In the genomic region with DNA sequence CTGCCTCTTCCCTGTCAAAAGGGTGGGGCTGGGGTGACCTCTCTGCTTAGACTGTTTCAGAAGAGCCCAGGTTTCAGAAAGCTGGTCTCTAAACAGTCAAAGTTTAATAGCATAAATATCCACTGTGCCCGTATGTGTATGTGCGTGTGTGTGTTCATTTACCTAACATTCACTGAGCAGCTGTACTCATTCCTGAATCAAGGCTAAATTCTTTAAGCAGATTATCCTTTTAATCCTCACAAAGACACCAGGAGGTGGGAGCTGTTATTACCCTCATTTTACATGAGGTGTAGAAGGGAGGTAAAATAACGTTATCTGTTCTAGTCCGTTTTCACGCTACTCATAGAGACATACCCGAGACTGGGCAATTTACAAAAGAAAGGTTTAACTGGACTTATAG, we compare ENCODE assay signal across 26 cellular contexts.
"Had no signal": no experiment of that assay in that cellular context is flagged by ENCODE, and none has a peak within 500 bp of the region (broad histone marks: within the 10 kb centered on the region; RNA-seq: fewer than 3 reads in every experiment).

No MANE protein-coding gene starts in this region.

- H3K4me1 Mint-ChIP-seq: activated CD4-positive, alpha-beta T cell treated with anti-CD3 and anti-CD28 coated beads, Interleukin-2, amount 10 ng/mL, durations not matched to agents 7 days and 5 days had no signal

- H3K9me3 Mint-ChIP-seq: activated B cell treated with CpG ODN at 0.5 μM for 24 hours; activated CD4-positive, alpha-beta memory T cell treated with anti-CD3 and anti-CD28 coated beads for 36 hours; activated CD4-positive, alpha-beta T cell treated with anti-CD3 and anti-CD28 coated beads, Interleukin-2, amount 10 ng/mL, durations not matched to agents 7 days and 5 days; activated naive CD4-positive, alpha-beta T cell treated with anti-CD3 and anti-CD28 coated beads for 36 hours; activated T-cell treated with anti-CD3 and anti-CD28 coated beads, Interleukin-2, amount 50 U/mL, for 4 hours; central memory CD8-positive, alpha-beta T cell had no signal

- H3K27ac Mint-ChIP-seq: activated B cell treated with CpG ODN at 0.5 μM for 24 hours; activated CD4-positive, alpha-beta memory T cell treated with anti-CD3 and anti-CD28 coated beads for 36 hours; activated CD4-positive, alpha-beta T cell treated with anti-CD3 and anti-CD28 coated beads, Interleukin-2, amount 10 ng/mL, durations not matched to agents 7 days and 5 days; activated naive CD4-positive, alpha-beta T cell treated with anti-CD3 and anti-CD28 coated beads for 36 hours; activated naive CD8-positive, alpha-beta T cell; T-helper 17 cell had no signal

- DNase-seq: activated B cell treated with CpG ODN at 0.5 μM for 24 hours; activated CD4-positive, alpha-beta memory T cell treated with anti-CD3 and anti-CD28 coated beads for 36 hours; activated CD4-positive, alpha-beta T cell treated with anti-CD3 and anti-CD28 coated beads for 1 hour; activated CD4-positive, alpha-beta T cell treated with anti-CD3 and anti-CD28 coated beads, Interleukin-2, amount 10 ng/mL, durations not matched to agents 7 days and 5 days; activated CD8-positive, alpha-beta memory T cell treated with anti-CD3 and anti-CD28 coated beads for 24 hours; activated gamma-delta T cell; activated naive CD4-positive, alpha-beta T cell treated with anti-CD3 and anti-CD28 coated beads for 36 hours; activated T-cell treated with anti-CD3 and anti-CD28 coated beads, Interleukin-2, amount 50 U/mL, for 4 hours; amygdala; KG1; MV-4-11; NCI-H1092 treated with DMSO at 0.1 percent for 48 hours; NCI-H1417 treated with DMSO at 0.1 percent for 48 hours; NCI-H1694; NCI-H2029; NCI-H2107; NCI-H345; NCI-H510A treated with DMSO at 0.1 percent for 48 hours; NCI-H748 treated with DMSO at 0.1 percent for 48 hours; SIG-M5; T-helper 17 cell; T-helper 9 cell had no signal

- H3K4me3 Mint-ChIP-seq: activated B cell treated with CpG ODN at 0.5 μM for 24 hours; activated CD4-positive, alpha-beta memory T cell treated with anti-CD3 and anti-CD28 coated beads for 36 hours; activated CD4-positive, alpha-beta T cell treated with anti-CD3 and anti-CD28 coated beads, Interleukin-2, amount 10 ng/mL, durations not matched to agents 7 days and 5 days; activated naive CD4-positive, alpha-beta T cell treated with anti-CD3 and anti-CD28 coated beads for 36 hours; activated naive CD8-positive, alpha-beta T cell; activated T-cell treated with anti-CD3 and anti-CD28 coated beads, Interleukin-2, amount 50 U/mL, for 4 hours; brain; central memory CD8-positive, alpha-beta T cell; T-helper 17 cell had no signal

- FAIRE-seq: astrocyte had no signal

- H3K27me3 Mint-ChIP-seq: activated B cell treated with CpG ODN at 0.5 μM for 24 hours; activated CD4-positive, alpha-beta memory T cell treated with anti-CD3 and anti-CD28 coated beads for 36 hours; activated CD4-positive, alpha-beta T cell treated with anti-CD3 and anti-CD28 coated beads, Interleukin-2, amount 10 ng/mL, durations not matched to agents 7 days and 5 days; activated naive CD8-positive, alpha-beta T cell; brain; central memory CD8-positive, alpha-beta T cell; T-helper 17 cell had no signal
